Comparison of ENCODE assay signal across 9 cellular contexts in the genomic region with DNA sequence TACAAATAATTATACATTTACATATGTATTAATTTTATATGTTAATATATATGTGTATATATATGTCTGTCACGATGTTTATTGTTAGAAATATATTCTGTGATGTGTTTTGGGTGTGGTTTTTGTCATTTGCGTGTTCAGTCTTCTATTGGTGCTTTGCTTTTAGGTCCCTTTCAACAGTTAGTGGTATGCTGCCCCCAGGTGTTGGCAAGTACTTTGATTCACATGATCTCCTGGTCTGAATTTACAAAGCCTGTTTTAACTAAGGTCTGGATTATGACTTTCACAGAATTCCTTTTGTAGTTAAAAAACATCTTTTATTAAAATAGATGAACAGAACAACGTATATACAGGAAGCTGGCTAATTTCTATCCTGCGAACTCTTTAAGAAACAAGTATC.
DNase-seq lines count a peak whose midpoint lies in the region; ATAC-seq and TF ChIP-seq lines count a peak whose summit lies in the region.
"Had no signal": no experiment of that assay in that cellular context is flagged by ENCODE, and none has a peak within 500 bp of the region (broad histone marks: within the 10 kb centered on the region; RNA-seq: fewer than 3 reads in every experiment).

No MANE protein-coding gene starts in this region.

- H3K36me3 ChIP-seq in SK-N-SH (replicated peaks in 1 of 2; ENCODE audit: control insufficient read depth in 1 of 2, insufficient read depth in 2 of 2, low read length in 1 of 2), result no peaks in the 10 kb centered on the region
- H3K36me3 ChIP-seq: sigmoid colon had no signal

- H3K27me3 Mint-ChIP-seq in chondrocyte (ENCODE audit: low read depth), result no peaks in the 10 kb centered on the region

- no peaks in the 10 kb centered on the region for H3K27me3 ChIP-seq in SK-N-SH (ENCODE audit: insufficient read depth)
- H3K27me3 ChIP-seq: sigmoid colon had no signal

- no peak for TF ChIP-seq EP300 in SK-N-SH (IDR thresholded peaks at IDR 0.05; ENCODE audit: borderline replicate concordance in 1 of 2, low read depth in 1 of 2, low read length in 1 of 2)

- peaks cover 5% of the 10 kb centered on the region for H3K36me3 Mint-ChIP-seq in chondrocyte (ENCODE audit: low read depth)
- no peaks in the 10 kb centered on the region for H3K36me3 Mint-ChIP-seq in activated naive CD4-positive, alpha-beta T cell treated with anti-CD3 and anti-CD28 coated beads, Interleukin-2, amount 50 U/mL, for 72 hours

- no peak overlapping the region for H2AFZ ChIP-seq in SK-N-SH (ENCODE audit: low read depth)

- POLR2A ChIA-PET in SK-N-SH (lab: Yijun Ruan, JAX), result no interaction called here

- no peak overlapping the region for H3K9ac ChIP-seq in SK-N-SH

- H3K9me2 ChIP-seq in SK-N-SH, result no peaks in the 10 kb centered on the region

- DNase-seq in SK-N-SH (no peak), NCI-H69 (lab: John Stamatoyannopoulos, UW) (peak; percentile 65), chondrocyte (ENCODE audit: low spot score) (no peak), smooth muscle cell of the brain vasculature (ENCODE audit: low read depth, low spot score) (peak; percentile 35), HUDEP-2 (lab: John Stamatoyannopoulos, UW; ENCODE audit: unreplicated experiment in 76 of 76) (no peak), HPDE6-E6E7 (ENCODE audit: extremely low spot score) (no peak)
- DNase-seq in activated naive CD4-positive, alpha-beta T cell treated with anti-CD3 and anti-CD28 coated beads, Interleukin-2, amount 50 U/mL, for 72 hours (ENCODE audit: low spot score in 2 of 2), result no peak
- DNase-seq: sigmoid colon had no signal

- H3K9me3 ChIP-seq in SK-N-SH, result no peaks in the 10 kb centered on the region
- H3K9me3 ChIP-seq: sigmoid colon had no signal

- ATAC-seq in SK-N-SH treated with all-trans-retinoic acid at 6 μM for 48 hours, result no peak
- no peak for ATAC-seq in activated naive CD4-positive, alpha-beta T cell treated with anti-CD3 and anti-CD28 coated beads, Interleukin-2, amount 50 U/mL, for 72 hours

- H3K4me1 ChIP-seq in SK-N-SH (ENCODE audit: control insufficient read depth in 1 of 2, insufficient read depth in 2 of 2, low read depth in 1 of 2, low read length in 1 of 2), result no peaks in the 10 kb centered on the region
- H3K4me1 ChIP-seq: sigmoid colon had no signal

- TF ChIP-seq CTCF in SK-N-SH (IDR thresholded peaks at IDR 0.05), result peak; percentile 28; the same call in 1 of the 2 replicates
- peak; percentile 53 for TF ChIP-seq CTCF in chondrocyte (IDR thresholded peaks at IDR 0.05)

- peaks cover 3% of the 10 kb centered on the region for H3K9me3 Mint-ChIP-seq in chondrocyte (ENCODE audit: low read depth)
- H3K9me3 Mint-ChIP-seq in activated naive CD4-positive, alpha-beta T cell treated with anti-CD3 and anti-CD28 coated beads, Interleukin-2, amount 50 U/mL, for 72 hours, result no peaks in the 10 kb centered on the region

- peak; percentile 38; the same call in 1 of the 2 replicates for TF ChIP-seq RAD21 in SK-N-SH (IDR thresholded peaks at IDR 0.05; ENCODE audit: low read length)

- WGBS in SK-N-SH (ENCODE audit: low lambda C conversion rate), result 74% methylated on average over 4 of the region's 4 CpGs

- H3K4me1 Mint-ChIP-seq in chondrocyte (ENCODE audit: low read depth), result peaks cover 14% of the 10 kb centered on the region

- no peak overlapping the region for H3K27ac ChIP-seq in SK-N-SH (ENCODE audit: low read depth in 2 of 2, low read length in 1 of 2)
- H3K27ac ChIP-seq: sigmoid colon had no signal

- no peak overlapping the region for H3K4me3 Mint-ChIP-seq in chondrocyte (ENCODE audit: unreplicated experiment)

- no peak overlapping the region for H3K4me3 ChIP-seq in SK-N-SH (ENCODE audit: low read depth in 2 of 2, low read length in 1 of 2)
- H3K4me3 ChIP-seq: sigmoid colon had no signal

- no peaks in the 10 kb centered on the region for H3K79me2 ChIP-seq in SK-N-SH (ENCODE audit: insufficient read depth)

- no peaks in the 10 kb centered on the region for H4K20me1 ChIP-seq in SK-N-SH (ENCODE audit: insufficient read depth)

- H3F3A ChIP-seq in SK-N-SH (replicated peaks; ENCODE audit: insufficient read depth), result no peaks in the 10 kb centered on the region

- no peak overlapping the region for H3K27ac Mint-ChIP-seq in chondrocyte (ENCODE audit: unreplicated experiment)
- H3K27ac Mint-ChIP-seq in activated naive CD4-positive, alpha-beta T cell treated with anti-CD3 and anti-CD28 coated beads, Interleukin-2, amount 50 U/mL, for 72 hours, result no peak overlapping the region

- no peak overlapping the region for H3K4me2 ChIP-seq in SK-N-SH

- CTCF ChIA-PET in SK-N-SH (lab: Yijun Ruan, JAX), result no interaction called here

TF ChIP-seq in SK-N-SH, 30 proteins besides CTCF, POLR2A, EP300 and RAD21 (continues in another document):
- no peak for TF ChIP-seq NRF1 (IDR thresholded peaks at IDR 0.05; ENCODE audit: low read depth, low read length)
- TF ChIP-seq, protein P1, sequence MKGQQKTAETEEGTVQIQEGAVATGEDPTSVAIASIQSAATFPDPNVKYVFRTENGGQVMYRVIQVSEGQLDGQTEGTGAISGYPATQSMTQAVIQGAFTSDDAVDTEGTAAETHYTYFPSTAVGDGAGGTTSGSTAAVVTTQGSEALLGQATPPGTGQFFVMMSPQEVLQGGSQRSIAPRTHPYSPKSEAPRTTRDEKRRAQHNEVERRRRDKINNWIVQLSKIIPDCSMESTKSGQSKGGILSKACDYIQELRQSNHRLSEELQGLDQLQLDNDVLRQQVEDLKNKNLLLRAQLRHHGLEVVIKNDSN (IDR thresholded peaks at IDR 0.05; ENCODE audit: borderline replicate concordance, low read depth), result no peak
- TF ChIP-seq, protein P2, sequence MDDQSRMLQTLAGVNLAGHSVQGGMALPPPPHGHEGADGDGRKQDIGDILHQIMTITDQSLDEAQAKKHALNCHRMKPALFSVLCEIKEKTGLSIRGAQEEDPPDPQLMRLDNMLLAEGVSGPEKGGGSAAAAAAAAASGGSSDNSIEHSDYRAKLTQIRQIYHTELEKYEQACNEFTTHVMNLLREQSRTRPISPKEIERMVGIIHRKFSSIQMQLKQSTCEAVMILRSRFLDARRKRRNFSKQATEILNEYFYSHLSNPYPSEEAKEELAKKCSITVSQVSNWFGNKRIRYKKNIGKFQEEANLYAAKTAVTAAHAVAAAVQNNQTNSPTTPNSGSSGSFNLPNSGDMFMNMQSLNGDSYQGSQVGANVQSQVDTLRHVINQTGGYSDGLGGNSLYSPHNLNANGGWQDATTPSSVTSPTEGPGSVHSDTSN (IDR thresholded peaks at IDR 0.05), result no peak
- TF ChIP-seq FOSL2 (IDR thresholded peaks at IDR 0.05; ENCODE audit: borderline replicate concordance, low read depth), result no peak
- TF ChIP-seq GABPA (IDR thresholded peaks at IDR 0.05; ENCODE audit: low read depth), result no peak
- TF ChIP-seq, protein P3, sequence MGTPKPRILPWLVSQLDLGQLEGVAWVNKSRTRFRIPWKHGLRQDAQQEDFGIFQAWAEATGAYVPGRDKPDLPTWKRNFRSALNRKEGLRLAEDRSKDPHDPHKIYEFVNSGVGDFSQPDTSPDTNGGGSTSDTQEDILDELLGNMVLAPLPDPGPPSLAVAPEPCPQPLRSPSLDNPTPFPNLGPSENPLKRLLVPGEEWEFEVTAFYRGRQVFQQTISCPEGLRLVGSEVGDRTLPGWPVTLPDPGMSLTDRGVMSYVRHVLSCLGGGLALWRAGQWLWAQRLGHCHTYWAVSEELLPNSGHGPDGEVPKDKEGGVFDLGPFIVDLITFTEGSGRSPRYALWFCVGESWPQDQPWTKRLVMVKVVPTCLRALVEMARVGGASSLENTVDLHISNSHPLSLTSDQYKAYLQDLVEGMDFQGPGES (IDR thresholded peaks at IDR 0.05; ENCODE audit: low read depth, low read length), result no peak
- no peak for TF ChIP-seq FOXJ3 (CRISPR knock-in tag; IDR thresholded peaks at IDR 0.05)
- TF ChIP-seq SIN3A (IDR thresholded peaks at IDR 0.05; ENCODE audit: borderline replicate concordance, low read depth, low read length), result no peak
- no peak for TF ChIP-seq TEAD4 (IDR thresholded peaks at IDR 0.05; ENCODE audit: borderline replicate concordance, insufficient read depth)

TF ChIP-seq in SK-N-SH treated with all-trans-retinoic acid at 6 μM for 48 hours, 23 proteins besides CTCF, POLR2A, EP300 and RAD21 (continues in another document):
- no peak for TF ChIP-seq PATZ1 (CRISPR knock-in tag; IDR thresholded peaks at IDR 0.05; ENCODE audit: borderline replicate concordance)
- TF ChIP-seq ESRRG (CRISPR knock-in tag; IDR thresholded peaks at IDR 0.05), result no peak
- no peak for TF ChIP-seq ZNF8 (CRISPR knock-in tag; IDR thresholded peaks at IDR 0.05)
- TF ChIP-seq SNAI2 (CRISPR knock-in tag; IDR thresholded peaks at IDR 0.05), result no peak
- no peak for TF ChIP-seq OSR1 (CRISPR knock-in tag; IDR thresholded peaks at IDR 0.05)
- no peak for TF ChIP-seq ISL1 (CRISPR knock-in tag; IDR thresholded peaks at IDR 0.05)
- no peak for TF ChIP-seq ZFP30 (CRISPR knock-in tag; IDR thresholded peaks at IDR 0.05)
- no peak for TF ChIP-seq ZFP3 (CRISPR knock-in tag; IDR thresholded peaks at IDR 0.05)
- TF ChIP-seq CSDC2 (CRISPR knock-in tag; IDR thresholded peaks at IDR 0.05), result no peak
- TF ChIP-seq RARB (CRISPR knock-in tag; IDR thresholded peaks at IDR 0.05), result no peak
- TF ChIP-seq ZC3H10 (CRISPR knock-in tag; IDR thresholded peaks at IDR 0.05), result no peak
- TF ChIP-seq ZNF565 (CRISPR knock-in tag; conservative IDR thresholded peaks at IDR 0.05; ENCODE audit: low read depth), result no peak
- no peak for TF ChIP-seq GLIS3 (CRISPR knock-in tag; IDR thresholded peaks at IDR 0.05)

Comparison
In these comparisons a context has a peak if more than half of its experiments do, and no peak if none do; other contexts are left out.
1. DNase-seq: peak in NCI-H69 (single experiment) and smooth muscle cell of the brain vasculature (single experiment); none in SK-N-SH (single experiment), chondrocyte (single experiment), HUDEP-2 (0 of 76), HPDE6-E6E7 (single experiment) and activated naive CD4-positive, alpha-beta T cell treated with anti-CD3 and anti-CD28 coated beads, Interleukin-2, amount 50 U/mL, for 72 hours (0 of 2).